In the genomic region with DNA sequence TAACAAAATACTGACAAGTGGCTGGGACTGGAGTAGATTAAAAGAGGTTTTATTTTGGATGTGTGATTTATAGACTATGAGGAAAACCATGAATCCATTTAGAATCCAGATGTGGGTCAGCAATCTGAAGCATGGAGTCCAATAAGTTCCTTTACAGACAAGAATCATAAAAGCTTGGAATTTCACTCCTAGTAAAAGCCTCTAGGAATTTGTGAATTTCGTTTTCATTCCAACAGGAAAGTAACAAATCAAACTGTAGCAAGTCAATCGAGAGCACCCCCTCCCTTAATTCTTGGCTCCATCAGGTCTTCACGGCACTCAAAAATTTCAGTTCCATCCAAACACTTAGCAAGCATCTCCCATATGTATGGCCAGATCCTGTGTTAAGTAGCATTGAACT, we compare ENCODE assay signal across 6 cellular contexts.
"Had no signal": no experiment of that assay in that cellular context is flagged by ENCODE, and none has a peak within 500 bp of the region (broad histone marks: within the 10 kb centered on the region; RNA-seq: fewer than 3 reads in every experiment).

No MANE protein-coding gene starts in this region.

- H3K4me3 ChIP-seq: GM23338, K562 had no signal

- H3K4me2 ChIP-seq: GM23338 had no signal

- ATAC-seq: GM23338, K562 had no signal

- DNase-seq: H9, HCEC 1CT, IMR-90, KG1 had no signal
